22 cellular contexts compared by ENCODE assay signal in the genomic region with DNA sequence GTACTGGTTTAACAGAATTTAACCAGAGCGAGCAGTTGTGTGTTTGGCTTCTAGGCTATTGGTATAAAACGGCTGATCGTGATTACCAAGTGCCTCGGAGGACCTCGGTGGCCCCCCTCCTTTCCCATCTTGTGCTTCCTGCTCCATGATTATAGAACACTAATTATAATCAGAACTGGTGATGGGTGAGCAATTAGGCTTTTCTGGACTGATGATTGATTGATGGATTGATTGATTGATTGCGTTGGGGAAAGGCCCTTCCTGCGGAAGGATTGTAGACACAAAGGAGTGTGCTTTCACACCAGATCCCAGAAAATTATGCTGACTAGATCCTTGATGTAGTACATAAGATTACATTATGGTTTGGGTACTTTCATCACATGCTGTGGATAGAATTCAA.
"Had no signal": no experiment of that assay in that cellular context is flagged by ENCODE, and none has a peak within 500 bp of the region (broad histone marks: within the 10 kb centered on the region; RNA-seq: fewer than 3 reads in every experiment).

No MANE protein-coding gene starts in this region.

- H3K27me3 ChIP-seq: esophagus muscularis mucosa, sigmoid colon, transverse colon had no signal

- H3K36me3 ChIP-seq: esophagus muscularis mucosa, sigmoid colon, transverse colon had no signal

- H3K27ac ChIP-seq: esophagus muscularis mucosa, sigmoid colon, transverse colon had no signal

- H3K4me3 ChIP-seq: esophagus muscularis mucosa, sigmoid colon, transverse colon had no signal

- H3K9me3 ChIP-seq: esophagus muscularis mucosa, sigmoid colon, transverse colon had no signal

- ATAC-seq: activated naive CD4-positive, alpha-beta T cell treated with anti-CD3 and anti-CD28 coated beads, Interleukin-2, amount 50 U/mL, for 72 hours; activated T-helper 17 cell treated with anti-CD3 and anti-CD28 coated beads, Interleukin-2, amount 50 U/mL, for 72 hours; left colon; stimulated activated naive B cell treated with anti-CD40 and anti-IgM and Interleukin-4, amounts not matched to agents 10 μg/mL and 1 μg/mL and 100 μg/mL, for 72 hours; WTC11 had no signal

- DNase-seq: activated CD8-positive, alpha-beta memory T cell treated with anti-CD3 and anti-CD28 coated beads for 24 hours; activated CD8-positive, alpha-beta memory T cell treated with anti-CD3 and anti-CD28 coated beads, Interleukin-2, amount 50 U/mL, for 4 hours; activated T-cell treated with anti-CD3 and anti-CD28 coated beads, Interleukin-2, amount 50 U/mL, for 24 hours; aorta; central memory CD4-positive, alpha-beta T cell; dermis blood vessel endothelial cell; effector CD8-positive, alpha-beta T cell; head of caudate nucleus; left colon; mesenchymal stem cell; nephron progenitor cell; nucleus accumbens; posterior cingulate gyrus; sigmoid colon; stimulated activated CD4-positive, alpha-beta T cell treated with anti-CD3 and anti-CD28 coated beads, Interleukin-2, amount 100 ng/mL, for 48 hours; stimulated activated CD8-positive, alpha-beta memory T cell treated with anti-CD3 and anti-CD28 coated beads, Interleukin-4, amount 100 ng/mL, for 48 hours; stimulated activated naive B cell treated with anti-CD40 and anti-IgM and Interleukin-4, amounts not matched to agents 10 μg/mL and 1 μg/mL and 100 μg/mL, for 72 hours; transverse colon had no signal
